ENCODE assay signal across 21 cellular contexts in the genomic region with DNA sequence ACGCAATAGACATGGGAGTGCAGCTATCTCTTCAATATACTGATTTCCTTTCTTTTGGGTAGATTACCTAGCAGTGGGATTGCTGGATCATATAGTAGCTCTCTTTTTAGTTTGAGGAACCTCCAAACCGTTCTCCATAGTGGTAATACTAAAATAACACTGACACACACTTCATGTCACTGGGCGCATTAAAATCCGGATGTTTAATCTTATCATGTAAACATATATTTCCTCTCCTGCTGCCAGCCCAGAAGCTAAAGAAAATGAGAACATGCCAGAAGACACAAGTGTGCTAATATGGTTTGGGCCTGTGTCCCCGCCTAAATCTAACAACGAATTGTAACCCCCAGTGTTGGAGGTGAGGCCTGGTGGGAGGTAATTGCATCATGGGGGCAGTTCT. TPM values are rescaled to one million over a fixed set of nuclear protein-coding genes. Genes with fewer than 3 reads are reported as not detected.
"Had no signal": no experiment of that assay in that cellular context is flagged by ENCODE, and none has a peak within 500 bp of the region (broad histone marks: within the 10 kb centered on the region; RNA-seq: fewer than 3 reads in every experiment).

No MANE protein-coding gene starts in this region.

- DNase-seq: activated B cell treated with CpG ODN at 0.5 μM for 24 hours; activated CD4-positive, alpha-beta memory T cell treated with anti-CD3 and anti-CD28 coated beads for 36 hours; activated CD4-positive, alpha-beta T cell treated with anti-CD3 and anti-CD28 coated beads for 4 hours; activated CD8-positive, alpha-beta memory T cell treated with anti-CD3 and anti-CD28 coated beads, Interleukin-2, amount 10 ng/mL, durations not matched to agents 7 days and 5 days; activated naive CD4-positive, alpha-beta T cell; activated naive CD8-positive, alpha-beta T cell treated with anti-CD3 and anti-CD28 coated beads for 36 hours; activated T-cell treated with anti-CD3 and anti-CD28 coated beads, Interleukin-2, amount 50 U/mL, for 1 hour; amniotic stem cell; effector CD8-positive, alpha-beta T cell; mucosa of descending colon; naive thymus-derived CD4-positive, alpha-beta T cell; stimulated activated CD4-positive, alpha-beta T cell treated with anti-CD3 and anti-CD28 coated beads, Interleukin-2, amount 100 ng/mL, for 24 hours; stimulated activated naive CD8-positive, alpha-beta T cell treated with anti-CD3 and anti-CD28 coated beads, Interleukin-15, Interleukin-2, amounts not matched to agents 100 U/mL and 50 U/mL, for 24 hours; substantia nigra; T1000 had no signal

- H3K4me1 ChIP-seq: prostate gland, tibial nerve had no signal

- H3K4me3 ChIP-seq: esophagus muscularis mucosa, mucosa of descending colon, prostate gland, right atrium auricular region, tibial nerve had no signal

- H3K36me3 ChIP-seq: esophagus muscularis mucosa, prostate gland, right atrium auricular region, tibial nerve had no signal

- H3K27me3 ChIP-seq: esophagus muscularis mucosa, right atrium auricular region, tibial nerve had no signal

- H3K9me3 ChIP-seq: esophagus muscularis mucosa, mucosa of descending colon, prostate gland, right atrium auricular region, tibial nerve had no signal

- H3K27ac ChIP-seq: esophagus muscularis mucosa, prostate gland, right atrium auricular region, tibial nerve had no signal

RNA-seq across cellular contexts. Expression of a gene that starts 23.6 kb away (rescaled TPM):
- total RNA-seq: activated B cell treated with CpG ODN at 0.5 μM for 24 hours; activated CD4-positive, alpha-beta memory T cell treated with anti-CD3 and anti-CD28 coated beads for 36 hours; activated CD8-positive, alpha-beta memory T cell treated with anti-CD3 and anti-CD28 coated beads, Interleukin-2, amount 10 ng/mL, durations not matched to agents 7 days and 5 days; activated naive CD8-positive, alpha-beta T cell treated with anti-CD3 and anti-CD28 coated beads for 36 hours; activated T-helper 17 cell treated with anti-CD3 and anti-CD28 coated beads, Interleukin-2, amount 50 U/mL, for 72 hours; naive thymus-derived CD4-positive, alpha-beta T cell; osteocyte; tibial nerve had no signal
